In genomic region chr6:89509719-89510339, GRCh38 we compare ENCODE assay signal across 13 cellular contexts.
DNase-seq lines count a peak whose midpoint lies in the region; ATAC-seq and TF ChIP-seq lines count a peak whose summit lies in the region.
"Had no signal": no experiment of that assay in that cellular context is flagged by ENCODE, and none has a peak within 500 bp of the region (broad histone marks: within the 10 kb centered on the region; RNA-seq: fewer than 3 reads in every experiment).

No MANE protein-coding gene starts in this region.

- no peak for TF ChIP-seq RAD21 in Ishikawa (IDR thresholded peaks at IDR 0.05; ENCODE audit: low read depth)

- H3K27ac ChIP-seq in vagina: no peak overlapping the region
- H3K27ac ChIP-seq: gastroesophageal sphincter had no signal

- ATAC-seq in left ventricle myocardium superior: peak; percentile 64
- no peak for ATAC-seq in GM21825 (IDR thresholded peaks at IDR 0.05; ENCODE audit: unreplicated experiment)
- ATAC-seq: gastroesophageal sphincter had no signal

- H3K4me1 ChIP-seq in vagina: no peaks in the 10 kb centered on the region
- H3K4me1 ChIP-seq: gastroesophageal sphincter had no signal

- no peaks in the 10 kb centered on the region for H3K27me3 ChIP-seq in vagina
- H3K27me3 ChIP-seq: gastroesophageal sphincter had no signal

- no peak for TF ChIP-seq CTCF in vagina (IDR thresholded peaks at IDR 0.05)

- peak; percentile 30 for DNase-seq in DMS53 treated with DMSO at 0.1 percent for 48 hours (lab: John Stamatoyannopoulos, UW; ENCODE audit: unreplicated experiment)
- peak; percentile 74 for DNase-seq in OCI-M1 (lab: John Stamatoyannopoulos, UW)
- no peak for DNase-seq in left ventricle myocardium superior
- DNase-seq in NCI-H2171 (lab: John Stamatoyannopoulos, UW): no peak
- no peak for DNase-seq in vagina (ENCODE audit: extremely low spot score in 2 of 2)
- DNase-seq: activated CD8-positive, alpha-beta memory T cell treated with anti-CD3 and anti-CD28 coated beads, Interleukin-2, amount 50 U/mL, for 48 hours; CD8-positive, alpha-beta memory T cell; effector CD8-positive, alpha-beta T cell; kidney; naive B cell had no signal

- H3K36me3 ChIP-seq in vagina: no peaks in the 10 kb centered on the region
- H3K36me3 ChIP-seq: gastroesophageal sphincter had no signal

- intact Hi-C loops in left ventricle myocardium superior (cut with micrococcal nuclease) (no loop called here), vagina (cut with DNase I) (no loop called here)

- no peaks in the 10 kb centered on the region for H3K9me3 ChIP-seq in vagina
- H3K9me3 ChIP-seq: gastroesophageal sphincter had no signal

- no peak for TF ChIP-seq POLR2A in vagina (IDR thresholded peaks at IDR 0.05)

- no peak for TF ChIP-seq EP300 in Ishikawa (IDR thresholded peaks at IDR 0.05; ENCODE audit: borderline replicate concordance)

- H3K4me3 ChIP-seq in vagina: no peak overlapping the region
- H3K4me3 ChIP-seq: gastroesophageal sphincter had no signal

TF ChIP-seq in Ishikawa, 13 proteins besides CTCF, POLR2A, EP300 and RAD21:
- TF ChIP-seq ZBTB7A (IDR thresholded peaks at IDR 0.05; ENCODE audit: low read depth) (no peak), REST (IDR thresholded peaks at IDR 0.05; ENCODE audit: low read depth) (no peak), TCF12 (IDR thresholded peaks at IDR 0.05; ENCODE audit: low read depth) (no peak), FOXM1 (IDR thresholded peaks at IDR 0.05; ENCODE audit: borderline replicate concordance, low read depth) (no peak), CREB1 (IDR thresholded peaks at IDR 0.05; ENCODE audit: low read depth) (no peak), YY1 (IDR thresholded peaks at IDR 0.05; ENCODE audit: low read depth) (no peak), EGR1 (IDR thresholded peaks at IDR 0.05) (no peak), MAX (IDR thresholded peaks at IDR 0.05) (peak; percentile 28; the same call in 1 of the 2 replicates), TEAD4 (IDR thresholded peaks at IDR 0.05) (no peak), TAF1 (IDR thresholded peaks at IDR 0.05; ENCODE audit: low read depth) (no peak), USF1 (IDR thresholded peaks at IDR 0.05) (peak; percentile 44; the same call in 1 of the 2 replicates), CEBPB (IDR thresholded peaks at IDR 0.05) (no peak), NFIC (IDR thresholded peaks at IDR 0.05) (peak; percentile 51; the same call in 1 of the 2 replicates)

Comparison
In these comparisons a context has a peak if more than half of its experiments do, and no peak if none do; other contexts are left out.
1. DNase-seq: peak in DMS53 treated with DMSO at 0.1 percent for 48 hours (single experiment) and OCI-M1 (single experiment); none in left ventricle myocardium superior (single experiment), NCI-H2171 (single experiment) and vagina (0 of 2).